Comparison of ENCODE assay signal across 7 cellular contexts in genomic region chr3:104742044-104742443, GRCh38.
"Had no signal": no experiment of that assay in that cellular context is flagged by ENCODE, and none has a peak within 500 bp of the region (broad histone marks: within the 10 kb centered on the region; RNA-seq: fewer than 3 reads in every experiment).

No MANE protein-coding gene starts in this region.

- H3K4me3 ChIP-seq: K562 had no signal

- H3K9ac ChIP-seq: KMS-11 had no signal

- FAIRE-seq: HTR-8/SVneo, K562 had no signal

- H3K4me2 ChIP-seq: KMS-11 had no signal

- DNase-seq: IMR-90, KBM-7, KG1 had no signal

- H3K27ac ChIP-seq: HL-60, KMS-11 had no signal

- ATAC-seq: K562 had no signal
